ENCODE assay signal across 29 cellular contexts in the genomic region with DNA sequence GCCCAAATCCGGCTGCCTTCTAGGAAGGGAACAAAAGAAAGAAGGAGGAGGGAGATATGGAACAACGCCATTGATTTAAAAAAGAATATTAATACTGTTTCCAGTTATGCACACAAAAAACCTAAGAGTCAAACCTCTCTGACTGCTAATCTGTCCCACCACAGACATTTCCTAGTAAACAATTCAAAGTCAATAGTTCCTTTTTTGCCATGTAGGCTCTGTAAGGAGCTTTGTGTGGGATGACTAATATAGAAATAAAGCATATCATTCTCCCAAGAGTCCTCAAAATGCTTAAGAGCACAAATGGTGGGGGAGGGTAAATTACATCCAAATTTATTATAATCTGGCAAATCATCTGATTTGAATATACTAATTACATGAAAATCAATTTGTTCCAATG.
"Had no signal": no experiment of that assay in that cellular context is flagged by ENCODE, and none has a peak within 500 bp of the region (broad histone marks: within the 10 kb centered on the region; RNA-seq: fewer than 3 reads in every experiment).

No MANE protein-coding gene starts in this region.

- H3K9me3 ChIP-seq: esophagus muscularis mucosa, lower lobe of right lung, pancreas, prostate gland, uterus had no signal

- FAIRE-seq: astrocyte, islet of Langerhans, pancreas, TTC549 had no signal

- H3K36me3 ChIP-seq: esophagus muscularis mucosa, left lung, lower lobe of right lung, pancreas, prostate gland, uterus had no signal

- H3K4me1 ChIP-seq: esophagus muscularis mucosa, foreskin keratinocyte, left lung, lower lobe of right lung, pancreas, prostate gland, uterus had no signal

- H3K4me3 ChIP-seq: esophagus muscularis mucosa, left lung, lower lobe of right lung, pancreas, prostate gland, skin epidermis, uterus had no signal

- H3K27me3 ChIP-seq: esophagus muscularis mucosa, foreskin keratinocyte, left lung, pancreas, uterus had no signal

- DNase-seq: activated CD4-positive, alpha-beta T cell treated with anti-CD3 and anti-CD28 coated beads for 1 hour; activated CD4-positive, alpha-beta T cell treated with anti-CD3 and anti-CD28 coated beads, Interleukin-2, amount 50 U/mL, for 1 hour; activated CD8-positive, alpha-beta T cell treated with anti-CD3 and anti-CD28 coated beads for 36 hours; activated gamma-delta T cell treated with Interleukin-2 at 50 U/mL for 16 hours; activated naive CD4-positive, alpha-beta T cell treated with anti-CD3 and anti-CD28 coated beads, Interleukin-2, amount 50 U/mL, for 16 hours; activated T-cell treated with anti-CD3 and anti-CD28 coated beads, Interleukin-2, amount 50 U/mL, for 4 hours; amniotic stem cell; caudate nucleus; endodermal cell; foreskin keratinocyte; left lung; lower lobe of right lung; mesenchymal stem cell; naive thymus-derived CD8-positive, alpha-beta T cell; nucleus accumbens; pancreas; retina; stimulated activated CD4-positive, alpha-beta T cell treated with anti-CD3 and anti-CD28 coated beads, Interleukin-1b, Interleukin-23, amount 100 ng/mL, for 48 hours; stimulated activated CD4-positive, alpha-beta T cell treated with anti-CD3 and anti-CD28 coated beads, Interleukin-4, amount 100 ng/mL, for 4 hours; stimulated activated CD8-positive, alpha-beta memory T cell treated with anti-CD3 and anti-CD28 coated beads, Interleukin-4, amount 100 ng/mL, for 48 hours; stimulated activated naive CD8-positive, alpha-beta T cell treated with anti-CD3 and anti-CD28 coated beads, Interleukin-15, amount 100 ng/mL, for 72 hours; substantia nigra; uterus had no signal

- H3K27ac ChIP-seq: esophagus muscularis mucosa, foreskin keratinocyte, left lung, lower lobe of right lung, pancreas, prostate gland, skin epidermis, uterus had no signal
